10 cellular contexts compared by ENCODE assay signal in genomic region chr5:59587489-59588337, GRCh38.
DNase-seq lines count a peak whose midpoint lies in the region; ATAC-seq and TF ChIP-seq lines count a peak whose summit lies in the region.
"Had no signal": no experiment of that assay in that cellular context is flagged by ENCODE, and none has a peak within 500 bp of the region (broad histone marks: within the 10 kb centered on the region; RNA-seq: fewer than 3 reads in every experiment).

No MANE protein-coding gene starts in this region.

- H3K27ac ChIP-seq in KOPT-K1 (ENCODE audit: low read depth, low read length, poor library complexity, severe bottlenecking), result peak overlapping the region; percentile 37

- POLR2A ChIA-PET in activated CD8-positive, alpha-beta T cell treated with anti-CD3 and anti-CD28 coated beads for 36 hours (lab: Charles Lee), result no interaction called here

- no peak overlapping the region for H3K27ac Mint-ChIP-seq in activated CD8-positive, alpha-beta T cell treated with anti-CD3 and anti-CD28 coated beads for 36 hours
- no peak overlapping the region for H3K27ac Mint-ChIP-seq in activated T-helper 2 cell treated with anti-CD3 and anti-CD28 coated beads, Interferon-gamma antibody, Interleukin-2, Interleukin-4, amounts not matched to agents 10 μg/mL and 5 μg/mL and 100 μg/mL, durations not matched to agents 14 hours and 24 hours and 36 hours
- no peak overlapping the region for H3K27ac Mint-ChIP-seq in activated naive CD8-positive, alpha-beta T cell treated with anti-CD3 and anti-CD28 coated beads, Interleukin-2, amount 50 U/mL, for 24 hours
- H3K27ac Mint-ChIP-seq: activated naive CD8-positive, alpha-beta T cell treated with anti-CD3 and anti-CD28 coated beads, Interleukin-2, amount 10 ng/mL, durations not matched to agents 7 days and 5 days had no signal

- TF ChIP-seq CTCF in AG09309 (IDR thresholded peaks at IDR 0.05; ENCODE audit: control insufficient read depth, insufficient read depth, low read depth, low read length, missing control alignments) (no peak), GM13976 (IDR thresholded peaks at IDR 0.05; ENCODE audit: borderline replicate concordance, control extremely low read depth, extremely low read depth, insufficient read depth, missing control alignments) (no peak)
- no peak for TF ChIP-seq CTCF in activated CD8-positive, alpha-beta T cell treated with anti-CD3 and anti-CD28 coated beads for 36 hours (IDR thresholded peaks at IDR 0.05)

- H3K4me3 ChIP-seq in AG09309 (ENCODE audit: control insufficient read depth, low read depth, low read length), result peak overlapping the region; percentile 8
- H3K4me3 ChIP-seq: GM12878 had no signal

- peaks cover 16% of the 10 kb centered on the region for H3K4me1 Mint-ChIP-seq in activated CD8-positive, alpha-beta T cell treated with anti-CD3 and anti-CD28 coated beads for 36 hours (ENCODE audit: low read depth)
- H3K4me1 Mint-ChIP-seq in activated T-helper 2 cell treated with anti-CD3 and anti-CD28 coated beads, Interferon-gamma antibody, Interleukin-2, Interleukin-4, amounts not matched to agents 10 μg/mL and 5 μg/mL and 100 μg/mL, durations not matched to agents 14 hours and 24 hours and 36 hours (ENCODE audit: low read depth), result peaks cover 16% of the 10 kb centered on the region
- H3K4me1 Mint-ChIP-seq in activated naive CD8-positive, alpha-beta T cell treated with anti-CD3 and anti-CD28 coated beads, Interleukin-2, amount 50 U/mL, for 24 hours, result peaks cover 20% of the 10 kb centered on the region

- H3K36me3 ChIP-seq in KOPT-K1 (ENCODE audit: insufficient read depth, low read length), result no peaks in the 10 kb centered on the region

- no peaks in the 10 kb centered on the region for H3K9me3 Mint-ChIP-seq in activated CD8-positive, alpha-beta T cell treated with anti-CD3 and anti-CD28 coated beads for 36 hours
- no peaks in the 10 kb centered on the region for H3K9me3 Mint-ChIP-seq in activated T-helper 2 cell treated with anti-CD3 and anti-CD28 coated beads, Interferon-gamma antibody, Interleukin-2, Interleukin-4, amounts not matched to agents 10 μg/mL and 5 μg/mL and 100 μg/mL, durations not matched to agents 14 hours and 24 hours and 36 hours
- no peaks in the 10 kb centered on the region for H3K9me3 Mint-ChIP-seq in activated naive CD8-positive, alpha-beta T cell treated with anti-CD3 and anti-CD28 coated beads, Interleukin-2, amount 50 U/mL, for 24 hours
- H3K9me3 Mint-ChIP-seq: activated naive CD8-positive, alpha-beta T cell treated with anti-CD3 and anti-CD28 coated beads, Interleukin-2, amount 10 ng/mL, durations not matched to agents 7 days and 5 days had no signal

- peak overlapping the region; percentile 22 for H3K4me3 Mint-ChIP-seq in activated CD8-positive, alpha-beta T cell treated with anti-CD3 and anti-CD28 coated beads for 36 hours
- H3K4me3 Mint-ChIP-seq in activated T-helper 2 cell treated with anti-CD3 and anti-CD28 coated beads, Interferon-gamma antibody, Interleukin-2, Interleukin-4, amounts not matched to agents 10 μg/mL and 5 μg/mL and 100 μg/mL, durations not matched to agents 14 hours and 24 hours and 36 hours (ENCODE audit: low read depth), result no peak overlapping the region
- H3K4me3 Mint-ChIP-seq in activated naive CD8-positive, alpha-beta T cell treated with anti-CD3 and anti-CD28 coated beads, Interleukin-2, amount 50 U/mL, for 24 hours, result no peak overlapping the region
- H3K4me3 Mint-ChIP-seq: activated naive CD8-positive, alpha-beta T cell treated with anti-CD3 and anti-CD28 coated beads, Interleukin-2, amount 10 ng/mL, durations not matched to agents 7 days and 5 days had no signal

- intact Hi-C loops in activated CD8-positive, alpha-beta T cell treated with anti-CD3 and anti-CD28 coated beads for 36 hours (cut with micrococcal nuclease), result no loop called here
- intact Hi-C loops in cardiac septum (cut with DNase I), result no loop called here
- intact Hi-C loops in activated T-helper 2 cell treated with anti-CD3 and anti-CD28 coated beads, Interferon-gamma antibody, Interleukin-2, Interleukin-4, amounts not matched to agents 10 μg/mL and 5 μg/mL and 100 μg/mL, durations not matched to agents 14 hours and 24 hours and 36 hours (cut with micrococcal nuclease), result no loop called here

- in situ Hi-C loops in GM13976 (cut with MboI; ENCODE audit: low sequenced_read_pairs, unreplicated experiment), result no loop called here

- H3K9me3 ChIP-seq in KOPT-K1 (ENCODE audit: insufficient read depth, low read length, poor library complexity, severe bottlenecking), result no peaks in the 10 kb centered on the region

- DNase-seq in AG09309 (ENCODE audit: low read depth) (peak; percentile 5), cardiac septum (ENCODE audit: low spot score) (peak; percentile 78), pons (ENCODE audit: low spot score) (peak; percentile 91), GM13976 (ENCODE audit: low spot score) (no peak)
- peak; percentile 14 for DNase-seq in activated CD8-positive, alpha-beta T cell treated with anti-CD3 and anti-CD28 coated beads for 36 hours
- no peak for DNase-seq in activated T-helper 2 cell treated with anti-CD3 and anti-CD28 coated beads, Interferon-gamma antibody, Interleukin-2, Interleukin-4, amounts not matched to agents 10 μg/mL and 5 μg/mL and 100 μg/mL, durations not matched to agents 14 hours and 24 hours and 36 hours (ENCODE audit: low spot score)
- no peak for DNase-seq in activated naive CD8-positive, alpha-beta T cell treated with anti-CD3 and anti-CD28 coated beads, Interleukin-2, amount 50 U/mL, for 24 hours
- DNase-seq: activated naive CD8-positive, alpha-beta T cell treated with anti-CD3 and anti-CD28 coated beads, Interleukin-2, amount 10 ng/mL, durations not matched to agents 7 days and 5 days had no signal

- peaks cover 26% of the 10 kb centered on the region for H3K27me3 Mint-ChIP-seq in activated CD8-positive, alpha-beta T cell treated with anti-CD3 and anti-CD28 coated beads for 36 hours
- peaks cover 29% of the 10 kb centered on the region for H3K27me3 Mint-ChIP-seq in activated T-helper 2 cell treated with anti-CD3 and anti-CD28 coated beads, Interferon-gamma antibody, Interleukin-2, Interleukin-4, amounts not matched to agents 10 μg/mL and 5 μg/mL and 100 μg/mL, durations not matched to agents 14 hours and 24 hours and 36 hours (ENCODE audit: low read depth)
- H3K27me3 Mint-ChIP-seq in activated naive CD8-positive, alpha-beta T cell treated with anti-CD3 and anti-CD28 coated beads, Interleukin-2, amount 50 U/mL, for 24 hours, result peaks cover 16% of the 10 kb centered on the region

- no peaks in the 10 kb centered on the region for H3K36me3 Mint-ChIP-seq in activated CD8-positive, alpha-beta T cell treated with anti-CD3 and anti-CD28 coated beads for 36 hours (ENCODE audit: low read depth)
- no peaks in the 10 kb centered on the region for H3K36me3 Mint-ChIP-seq in activated T-helper 2 cell treated with anti-CD3 and anti-CD28 coated beads, Interferon-gamma antibody, Interleukin-2, Interleukin-4, amounts not matched to agents 10 μg/mL and 5 μg/mL and 100 μg/mL, durations not matched to agents 14 hours and 24 hours and 36 hours (ENCODE audit: low read depth)
- H3K36me3 Mint-ChIP-seq in activated naive CD8-positive, alpha-beta T cell treated with anti-CD3 and anti-CD28 coated beads, Interleukin-2, amount 50 U/mL, for 24 hours (ENCODE audit: low read depth), result no peaks in the 10 kb centered on the region
- H3K36me3 Mint-ChIP-seq: activated naive CD8-positive, alpha-beta T cell treated with anti-CD3 and anti-CD28 coated beads, Interleukin-2, amount 10 ng/mL, durations not matched to agents 7 days and 5 days had no signal

- CTCF ChIA-PET in activated CD8-positive, alpha-beta T cell treated with anti-CD3 and anti-CD28 coated beads for 36 hours (lab: Charles Lee), result interaction anchor here (1.2 kb wide), 1 partner anchor 85 kb away, joined by 3 read pairs; no protein-coding TSS in a partner anchor

- ATAC-seq in activated CD8-positive, alpha-beta T cell treated with anti-CD3 and anti-CD28 coated beads for 36 hours, result no peak
- ATAC-seq in activated naive CD8-positive, alpha-beta T cell treated with anti-CD3 and anti-CD28 coated beads, Interleukin-2, amount 50 U/mL, for 24 hours, result no peak
- ATAC-seq: GM12878 had no signal

Comparison
In these comparisons a context has a peak if more than half of its experiments do, and no peak if none do; other contexts are left out.
1. DNase-seq: peak in AG09309 (single experiment), activated CD8-positive, alpha-beta T cell treated with anti-CD3 and anti-CD28 coated beads for 36 hours (single experiment), cardiac septum (single experiment) and pons (single experiment); none in activated T-helper 2 cell treated with anti-CD3 and anti-CD28 coated beads, Interferon-gamma antibody, Interleukin-2, Interleukin-4, amounts not matched to agents 10 μg/mL and 5 μg/mL and 100 μg/mL, durations not matched to agents 14 hours and 24 hours and 36 hours (single experiment), GM13976 (single experiment) and activated naive CD8-positive, alpha-beta T cell treated with anti-CD3 and anti-CD28 coated beads, Interleukin-2, amount 50 U/mL, for 24 hours (single experiment).